In the genomic region with DNA sequence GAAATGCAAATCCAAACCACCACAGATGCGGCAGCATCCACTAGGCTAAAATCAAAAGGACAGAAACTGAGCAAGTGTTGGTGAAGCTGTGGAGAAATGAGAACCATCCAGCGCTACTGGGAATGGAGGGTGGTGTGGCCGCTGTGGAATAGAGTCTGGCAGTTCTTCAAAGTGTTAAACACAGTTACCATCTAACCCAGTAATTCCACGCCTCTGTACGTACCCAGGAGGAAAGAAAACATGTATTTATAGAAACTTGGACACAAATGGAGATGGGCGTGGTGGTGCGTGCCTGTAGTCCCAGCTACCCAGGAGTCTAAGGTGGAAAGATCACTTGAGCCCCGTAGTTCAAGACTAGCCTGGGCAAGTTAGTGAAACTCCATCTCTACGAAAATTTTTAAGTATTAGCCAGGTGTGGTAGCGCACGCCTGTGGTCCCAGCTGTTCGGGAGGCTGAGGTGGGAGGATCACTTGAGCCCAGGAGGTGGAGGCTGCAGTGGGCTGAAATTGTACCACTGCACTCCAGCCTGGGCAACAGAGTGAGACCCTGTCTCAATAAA, we compare ENCODE assay signal across 19 cellular contexts. TPM values are rescaled to one million over a fixed set of nuclear protein-coding genes. Genes with fewer than 3 reads are reported as not detected.
DNase-seq lines count a peak whose midpoint lies in the region; ATAC-seq, FAIRE-seq and TF ChIP-seq lines count a peak whose summit lies in the region.
"Had no signal": no experiment of that assay in that cellular context is flagged by ENCODE, and none has a peak within 500 bp of the region (broad histone marks: within the 10 kb centered on the region; RNA-seq: fewer than 3 reads in every experiment).

No MANE protein-coding gene starts in this region.

- no peaks in the 10 kb centered on the region for H3K36me3 ChIP-seq in PC-3 (ENCODE audit: low read depth, low read length)
- peaks cover 1% of the 10 kb centered on the region for H3K36me3 ChIP-seq in bronchial epithelial cell (ENCODE audit: control insufficient read depth, insufficient read depth, low read length)
- H3K36me3 ChIP-seq: neural progenitor cell had no signal

- intact Hi-C loops in PC-3 (cut with micrococcal nuclease): no loop called here
- intact Hi-C loops in sciatic nerve (cut with DNase I): no loop called here

- FAIRE-seq in bronchial epithelial cell (lab: Jason Lieb, UNC): peak; percentile 97
- FAIRE-seq: H1 had no signal

- H2AFZ ChIP-seq in H9 (ENCODE audit: low read length): no peak overlapping the region
- peak overlapping the region; percentile 37 for H2AFZ ChIP-seq in PC-3 (ENCODE audit: low read length)
- H2AFZ ChIP-seq: neural progenitor cell had no signal

- no peak overlapping the region for H2BK12ac ChIP-seq in H9 (ENCODE audit: insufficient read length, low read depth, low read length)

- POLR2A ChIA-PET in PC-3 (lab: Charles Lee; ENCODE audit: unreplicated experiment): no interaction called here

- H3K27ac ChIP-seq in H9 (ENCODE audit: insufficient read length, low read depth, low read length) (no peak overlapping the region), PC-3 (ENCODE audit: low read length) (peak overlapping the region; percentile 39)
- H3K27ac ChIP-seq: neural progenitor cell had no signal

- peaks cover 4% of the 10 kb centered on the region for H3K27me3 Mint-ChIP-seq in H9 (ENCODE audit: low read depth)

- no peak overlapping the region for H3K18ac ChIP-seq in H9 (ENCODE audit: insufficient read length, low read depth, low read length)

- no peak overlapping the region for H4K5ac ChIP-seq in H9 (ENCODE audit: insufficient read length, low read depth, low read length)

- no peaks in the 10 kb centered on the region for H3K9me3 Mint-ChIP-seq in H9
- H3K9me3 Mint-ChIP-seq: activated naive CD4-positive, alpha-beta T cell treated with anti-CD3 and anti-CD28 coated beads, Interleukin-2, amount 50 U/mL, for 72 hours; neural progenitor cell; T-helper 1 cell treated with Interleukin-12 subunit alpha and Interleukin-12 subunit beta and Interleukin-4 antibody, amounts not matched to agents 30 μg/mL and 1 μg/mL, for 36 hours had no signal

- H3K4me3 ChIP-seq in PC-3 (ENCODE audit: low read length): peak overlapping the region; percentile 15; the same call in 1 of the 2 replicates
- no peak overlapping the region for H3K4me3 ChIP-seq in bronchial epithelial cell (ENCODE audit: low read depth, low read length)
- H3K4me3 ChIP-seq: neural progenitor cell had no signal

- no peak overlapping the region for H3K23ac ChIP-seq in H9 (ENCODE audit: insufficient read length, low read depth, low read length)

- WGBS in H9 (ENCODE audit: extremely low coverage, insufficient read length, low lambda C conversion rate): no CpG with 5 or more reads among the region's 12 CpGs

- no peaks in the 10 kb centered on the region for H3K9me3 ChIP-seq in H9 (ENCODE audit: control insufficient read depth, low read depth, low read length)
- H3K9me3 ChIP-seq in PC-3 (ENCODE audit: low read length): no peaks in the 10 kb centered on the region

- no peak overlapping the region for H2BK15ac ChIP-seq in H9 (ENCODE audit: low read depth, low read length)

- peak overlapping the region; percentile 22 to 46 (median 23); a peak in 1 of 7 replicates for H3K27ac Mint-ChIP-seq in H9
- H3K27ac Mint-ChIP-seq: neural progenitor cell; T-helper 1 cell treated with Interleukin-12 subunit alpha and Interleukin-12 subunit beta and Interleukin-4 antibody, amounts not matched to agents 30 μg/mL and 1 μg/mL, for 36 hours had no signal

- no peak overlapping the region for H3K4me3 Mint-ChIP-seq in H9
- H3K4me3 Mint-ChIP-seq: neural progenitor cell; T-helper 1 cell treated with Interleukin-12 subunit alpha and Interleukin-12 subunit beta and Interleukin-4 antibody, amounts not matched to agents 30 μg/mL and 1 μg/mL, for 36 hours had no signal

- no peak overlapping the region for H3K4ac ChIP-seq in H9 (ENCODE audit: low read depth, low read length)

- peaks cover 0 to 8% (median 5%) of the 10 kb centered on the region in 3 experiments; a peak in 4 of 7 replicates for H3K36me3 Mint-ChIP-seq in H9 (ENCODE audit: insufficient read depth in 1 of 3, low read depth in 3 of 3)
- H3K36me3 Mint-ChIP-seq: activated naive CD4-positive, alpha-beta T cell treated with anti-CD3 and anti-CD28 coated beads, Interleukin-2, amount 50 U/mL, for 72 hours; neural progenitor cell had no signal

- no peaks in the 10 kb centered on the region for H4K20me1 ChIP-seq in H9 (ENCODE audit: control insufficient read depth, insufficient read depth, insufficient read length)
- no peaks in the 10 kb centered on the region for H4K20me1 ChIP-seq in PC-3 (ENCODE audit: low read length)

- TF ChIP-seq CTCF in H9 (conservative IDR thresholded peaks at IDR 0.05): no peak
- TF ChIP-seq CTCF in PC-3 (conservative IDR thresholded peaks at IDR 0.05; ENCODE audit: low read depth, low read length): no peak
- no peak for TF ChIP-seq CTCF in bronchial epithelial cell (IDR thresholded peaks at IDR 0.05; ENCODE audit: insufficient read depth, low read length, severe bottlenecking)

- no peak overlapping the region for H2AK5ac ChIP-seq in H9 (ENCODE audit: insufficient read length, low read length)

- no peak overlapping the region for H3K14ac ChIP-seq in H9 (ENCODE audit: insufficient read depth, low read length)

- peaks cover 8 to 15% of the 10 kb centered on the region in 2 experiments; a peak in 3 of 4 replicates for H3K4me1 Mint-ChIP-seq in H9

- H4K91ac ChIP-seq in H9 (ENCODE audit: insufficient read length, low read depth, low read length): no peak overlapping the region

- H3K4me2 ChIP-seq in H9 (ENCODE audit: insufficient read depth, insufficient read length, low read length) (no peak overlapping the region), PC-3 (ENCODE audit: low read length) (peak overlapping the region; percentile 84)
- H3K4me2 ChIP-seq: neural progenitor cell had no signal

- no peak overlapping the region for H2BK20ac ChIP-seq in H9 (ENCODE audit: low read depth, low read length, poor library complexity, severe bottlenecking)

- H3K9me2 ChIP-seq in PC-3 (replicated peaks; ENCODE audit: low read length): no peaks in the 10 kb centered on the region

- no peak overlapping the region for H2BK120ac ChIP-seq in H9 (ENCODE audit: low read depth, low read length, poor library complexity, severe bottlenecking)

- H2BK5ac ChIP-seq in H9 (ENCODE audit: insufficient read length, low read length): no peak overlapping the region

- no peak for DNase-seq in H9
- DNase-seq in PC-3: peak; percentile 44
- peak; percentile 49 for DNase-seq in bronchial epithelial cell (ENCODE audit: low read depth)
- DNase-seq in sciatic nerve (ENCODE audit: low spot score): no peak
- no peak for DNase-seq in NCI-H1436 (lab: John Stamatoyannopoulos, UW)
- DNase-seq: activated CD4-positive, alpha-beta T cell treated with anti-CD3 and anti-CD28 coated beads for 4 hours; DND-41; foreskin fibroblast; IMR-90; NCI-H1092 treated with DMSO at 0.1 percent for 48 hours; NCI-H226; stimulated activated naive CD4-positive, alpha-beta T cell had no signal

- no peaks in the 10 kb centered on the region for H3F3A ChIP-seq in PC-3 (ENCODE audit: low read length, unreplicated experiment)

- no peaks in the 10 kb centered on the region for H3K79me1 ChIP-seq in H9 (ENCODE audit: insufficient read depth, low read depth, low read length, poor library complexity, severe bottlenecking)

- no peak overlapping the region for H3T11ph ChIP-seq in H9 (ENCODE audit: low read length)

- no peaks in the 10 kb centered on the region for H3K27me3 ChIP-seq in H9 (ENCODE audit: insufficient read depth, low read length)
- no peaks in the 10 kb centered on the region for H3K27me3 ChIP-seq in PC-3 (ENCODE audit: low read length)
- no peaks in the 10 kb centered on the region for H3K27me3 ChIP-seq in bronchial epithelial cell (ENCODE audit: control insufficient read depth, insufficient read depth, low read length)
- H3K27me3 ChIP-seq: neural progenitor cell had no signal

- CTCF ChIA-PET in PC-3 (lab: Charles Lee): no interaction called here

- H3K56ac ChIP-seq in H9 (ENCODE audit: insufficient read length, low read depth, low read length): no peak overlapping the region

- ATAC-seq in PC-3 (peak; percentile 53), sciatic nerve (peak; percentile 53), GM19035 (IDR thresholded peaks at IDR 0.05; ENCODE audit: unreplicated experiment) (no peak), GM18870 (IDR thresholded peaks at IDR 0.05; ENCODE audit: unreplicated experiment) (no peak), HG02610 (IDR thresholded peaks at IDR 0.05; ENCODE audit: unreplicated experiment) (no peak)
- ATAC-seq: activated naive CD4-positive, alpha-beta T cell treated with anti-CD3 and anti-CD28 coated beads, Interleukin-2, amount 50 U/mL, for 72 hours had no signal

- H3K23me2 ChIP-seq in H9 (ENCODE audit: insufficient read length, low read depth, low read length, poor library complexity, severe bottlenecking): no peaks in the 10 kb centered on the region

- H3K79me2 ChIP-seq in H9 (ENCODE audit: insufficient read depth, low read length) (no peaks in the 10 kb centered on the region), PC-3 (ENCODE audit: low read length) (no peaks in the 10 kb centered on the region)

- H4K8ac ChIP-seq in H9 (replicated peaks; ENCODE audit: insufficient read length, low read depth, low read length): no peak overlapping the region

- BruUV-seq in PC-3 (replicated peaks; lab: Mats Ljungman, UMichigan): TSS peak; percentile 13

- H3K9ac ChIP-seq in H9 (ENCODE audit: extremely low read depth, insufficient read length, low read length) (no peak overlapping the region), PC-3 (ENCODE audit: low read length) (no peak overlapping the region)
- H3K9ac ChIP-seq: neural progenitor cell had no signal

- no peaks in the 10 kb centered on the region for H3K4me1 ChIP-seq in H9 (ENCODE audit: insufficient read depth, low read length)
- H3K4me1 ChIP-seq in PC-3 (ENCODE audit: insufficient read depth, low read length): peaks cover 38% of the 10 kb centered on the region
- H3K4me1 ChIP-seq: neural progenitor cell had no signal

RNA-seq across cellular contexts. Expression of a gene that starts 11.6 kb away (rescaled TPM):
- 28.1 and 30.9 TPM in 2 replicates for total RNA-seq in H9 (2021)
- total RNA-seq in PC-3 (2014; rRNA removed): 113 and 117 TPM in 2 replicates
- 20.3 and 21.1 TPM in 2 replicates for total RNA-seq in bronchial epithelial cell
- total RNA-seq in sciatic nerve: 23.0 TPM

RNA-seq across cellular contexts. Expression of a gene that starts 20.6 kb away (rescaled TPM):
- total RNA-seq in H9 (2021) (140 and 146 TPM in 2 replicates), PC-3 (2014; rRNA removed) (100 and 108 TPM in 2 replicates), bronchial epithelial cell (11.6 and 13.6 TPM in 2 replicates), sciatic nerve (23.6 TPM)

RNA-seq across cellular contexts. Expression of a gene that starts 39.9 kb away (rescaled TPM):
- 99.3 and 106 TPM in 2 replicates for total RNA-seq in H9 (2021)
- 177 and 194 TPM in 2 replicates for total RNA-seq in PC-3 (2014; rRNA removed)
- total RNA-seq in bronchial epithelial cell: 77.7 and 84.4 TPM in 2 replicates
- total RNA-seq in sciatic nerve: 79.8 TPM

RNA-seq across cellular contexts. Expression of a gene that starts 40.1 kb away (rescaled TPM):
- total RNA-seq in H9 (2021): 55.4 and 58.6 TPM in 2 replicates
- 52.6 and 68.8 TPM in 2 replicates for total RNA-seq in PC-3 (2014; rRNA removed)
- total RNA-seq in bronchial epithelial cell: 23.0 and 25.8 TPM in 2 replicates
- total RNA-seq in sciatic nerve: 31.8 TPM

RNA-seq across cellular contexts. Expression of a gene that starts 57.2 kb away (rescaled TPM):
- total RNA-seq in H9 (2021) (57.5 and 60.8 TPM in 2 replicates), PC-3 (2014; rRNA removed) (49.9 and 71.0 TPM in 2 replicates), bronchial epithelial cell (6.8 and 10.2 TPM in 2 replicates), sciatic nerve (10.2 TPM)

Comparison
In these comparisons a context has a peak if more than half of its experiments do, and no peak if none do; other contexts are left out.
1. DNase-seq: peak in PC-3 (single experiment) and bronchial epithelial cell (single experiment); none in H9 (single experiment), sciatic nerve (single experiment) and NCI-H1436 (single experiment).
2. ATAC-seq: peak in PC-3 (single experiment) and sciatic nerve (single experiment); none in GM19035 (single experiment), GM18870 (single experiment) and HG02610 (single experiment).